In genomic region chrX:71068052-71068918, GRCh38 we compare ENCODE assay signal across 1 cellular context.
A peak's percentile ranks its signal among the peaks of the same experiment; 100 is the strongest.
TF ChIP-seq lines count a peak whose summit lies in the region.

Gene SNX12 (minus strand): TSS chrX:71068334. CDS start chrX:71068306, 28 bp downstream.

TF ChIP-seq in HepG2, 621 proteins besides CTCF, POLR2A, EP300 and RAD21 (continued from another document and continues in another):
- TF ChIP-seq ZIK1 (CRISPR knock-in tag; IDR thresholded peaks at IDR 0.05; ENCODE audit: borderline replicate concordance, low read depth) (no peak), SOX6 (IDR thresholded peaks at IDR 0.05) (no peak), SOX6 (CRISPR knock-in tag; IDR thresholded peaks at IDR 0.05) (no peak), DMTF1 (CRISPR knock-in tag; IDR thresholded peaks at IDR 0.05) (no peak), SRSF1 (optimal IDR thresholded peaks at IDR 0.05; ENCODE audit: low read depth, low read length) (no peak), FOXK2 (IDR thresholded peaks at IDR 0.05) (no peak), ZNF546 (CRISPR knock-in tag; conservative IDR thresholded peaks at IDR 0.05) (no peak), ZNF549 (CRISPR knock-in tag; IDR thresholded peaks at IDR 0.05) (no peak), ZNF7 (CRISPR knock-in tag; IDR thresholded peaks at IDR 0.05) (no peak), MTF1 (CRISPR knock-in tag; IDR thresholded peaks at IDR 0.05) (no peak), ZNF138 (CRISPR knock-in tag; IDR thresholded peaks at IDR 0.05; ENCODE audit: low read depth) (no peak), ZNF713 (CRISPR knock-in tag; IDR thresholded peaks at IDR 0.05) (no peak), ZNF710 (CRISPR knock-in tag; IDR thresholded peaks at IDR 0.05; ENCODE audit: borderline replicate concordance) (no peak), HMGXB4 (CRISPR knock-in tag; IDR thresholded peaks at IDR 0.05; ENCODE audit: borderline replicate concordance in 1 of 2, low read depth in 1 of 2) (no peak), ZNF720 (CRISPR knock-in tag; IDR thresholded peaks at IDR 0.05) (no peak), MLLT10 (CRISPR knock-in tag; IDR thresholded peaks at IDR 0.05) (no peak), TEAD2 (CRISPR knock-in tag; IDR thresholded peaks at IDR 0.05) (no peak), ZNF136 (CRISPR knock-in tag; IDR thresholded peaks at IDR 0.05; ENCODE audit: low read depth) (0 out of 2 replicates have a peak, but pooled peaks have one; percentile 35), SIX4 (CRISPR knock-in tag; IDR thresholded peaks at IDR 0.05) (no peak), HNRNPLL (IDR thresholded peaks at IDR 0.05; ENCODE audit: low read depth, low read length, poor library complexity, severe bottlenecking) (peak; percentile 51), ZNF230 (CRISPR knock-in tag; IDR thresholded peaks at IDR 0.05) (no peak), FOSL2 (CRISPR knock-in tag; IDR thresholded peaks at IDR 0.05) (peak; percentile 50; the same call in 1 of the 2 replicates), HDAC2 (CRISPR knock-in tag; IDR thresholded peaks at IDR 0.05) (no peak), POLR2G (IDR thresholded peaks at IDR 0.05; ENCODE audit: low read depth, low read length) (peak; percentile 83), NFATC3 (CRISPR knock-in tag; IDR thresholded peaks at IDR 0.05) (no peak), MTERF4 (CRISPR knock-in tag; IDR thresholded peaks at IDR 0.05) (no peak), ZNF660 (CRISPR knock-in tag; IDR thresholded peaks at IDR 0.05; ENCODE audit: borderline replicate concordance, low read depth) (no peak), NR2C2 (CRISPR knock-in tag; IDR thresholded peaks at IDR 0.05; ENCODE audit: borderline replicate concordance) (no peak), GATAD2A (CRISPR knock-in tag; IDR thresholded peaks at IDR 0.05) (no peak), MEIS2 (CRISPR knock-in tag; IDR thresholded peaks at IDR 0.05) (no peak), MAZ (IDR thresholded peaks at IDR 0.05; ENCODE audit: borderline replicate concordance, low read depth, low read length) (0 out of 2 replicates have a peak, but pooled peaks have one; percentile 36), MAZ (CRISPR knock-in tag; IDR thresholded peaks at IDR 0.05; ENCODE audit: low read depth) (no peak), ATF4 (CRISPR knock-in tag; IDR thresholded peaks at IDR 0.05) (0 out of 4 replicates have a peak, but pooled peaks of 1 of the 2 experiments have one; percentile 27), HOXD1 (CRISPR knock-in tag; IDR thresholded peaks at IDR 0.05) (no peak), ZC3H4 (CRISPR knock-in tag; IDR thresholded peaks at IDR 0.05; ENCODE audit: borderline replicate concordance) (no peak), HOXA9 (CRISPR knock-in tag; IDR thresholded peaks at IDR 0.05; ENCODE audit: borderline replicate concordance) (no peak), ZBTB43 (CRISPR knock-in tag; conservative IDR thresholded peaks at IDR 0.05) (no peak), GMEB1 (CRISPR knock-in tag; IDR thresholded peaks at IDR 0.05; ENCODE audit: borderline replicate concordance) (peak; percentile 97), AKAP8 (CRISPR knock-in tag; IDR thresholded peaks at IDR 0.05) (no peak)
- TF ChIP-seq, protein P1, sequence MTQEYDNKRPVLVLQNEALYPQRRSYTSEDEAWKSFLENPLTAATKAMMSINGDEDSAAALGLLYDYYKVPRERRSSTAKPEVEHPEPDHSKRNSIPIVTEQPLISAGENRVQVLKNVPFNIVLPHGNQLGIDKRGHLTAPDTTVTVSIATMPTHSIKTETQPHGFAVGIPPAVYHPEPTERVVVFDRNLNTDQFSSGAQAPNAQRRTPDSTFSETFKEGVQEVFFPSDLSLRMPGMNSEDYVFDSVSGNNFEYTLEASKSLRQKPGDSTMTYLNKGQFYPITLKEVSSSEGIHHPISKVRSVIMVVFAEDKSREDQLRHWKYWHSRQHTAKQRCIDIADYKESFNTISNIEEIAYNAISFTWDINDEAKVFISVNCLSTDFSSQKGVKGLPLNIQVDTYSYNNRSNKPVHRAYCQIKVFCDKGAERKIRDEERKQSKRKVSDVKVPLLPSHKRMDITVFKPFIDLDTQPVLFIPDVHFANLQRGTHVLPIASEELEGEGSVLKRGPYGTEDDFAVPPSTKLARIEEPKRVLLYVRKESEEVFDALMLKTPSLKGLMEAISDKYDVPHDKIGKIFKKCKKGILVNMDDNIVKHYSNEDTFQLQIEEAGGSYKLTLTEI (CRISPR knock-in tag; conservative IDR thresholded peaks at IDR 0.05), result no peak
- TF ChIP-seq, protein P2, sequence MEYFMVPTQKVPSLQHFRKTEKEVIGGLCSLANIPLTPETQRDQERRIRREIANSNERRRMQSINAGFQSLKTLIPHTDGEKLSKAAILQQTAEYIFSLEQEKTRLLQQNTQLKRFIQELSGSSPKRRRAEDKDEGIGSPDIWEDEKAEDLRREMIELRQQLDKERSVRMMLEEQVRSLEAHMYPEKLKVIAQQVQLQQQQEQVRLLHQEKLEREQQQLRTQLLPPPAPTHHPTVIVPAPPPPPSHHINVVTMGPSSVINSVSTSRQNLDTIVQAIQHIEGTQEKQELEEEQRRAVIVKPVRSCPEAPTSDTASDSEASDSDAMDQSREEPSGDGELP (IDR thresholded peaks at IDR 0.05; ENCODE audit: borderline replicate concordance, low read depth), result peak; percentile 44; the same call in 1 of the 2 replicates
- TF ChIP-seq, protein P3, sequence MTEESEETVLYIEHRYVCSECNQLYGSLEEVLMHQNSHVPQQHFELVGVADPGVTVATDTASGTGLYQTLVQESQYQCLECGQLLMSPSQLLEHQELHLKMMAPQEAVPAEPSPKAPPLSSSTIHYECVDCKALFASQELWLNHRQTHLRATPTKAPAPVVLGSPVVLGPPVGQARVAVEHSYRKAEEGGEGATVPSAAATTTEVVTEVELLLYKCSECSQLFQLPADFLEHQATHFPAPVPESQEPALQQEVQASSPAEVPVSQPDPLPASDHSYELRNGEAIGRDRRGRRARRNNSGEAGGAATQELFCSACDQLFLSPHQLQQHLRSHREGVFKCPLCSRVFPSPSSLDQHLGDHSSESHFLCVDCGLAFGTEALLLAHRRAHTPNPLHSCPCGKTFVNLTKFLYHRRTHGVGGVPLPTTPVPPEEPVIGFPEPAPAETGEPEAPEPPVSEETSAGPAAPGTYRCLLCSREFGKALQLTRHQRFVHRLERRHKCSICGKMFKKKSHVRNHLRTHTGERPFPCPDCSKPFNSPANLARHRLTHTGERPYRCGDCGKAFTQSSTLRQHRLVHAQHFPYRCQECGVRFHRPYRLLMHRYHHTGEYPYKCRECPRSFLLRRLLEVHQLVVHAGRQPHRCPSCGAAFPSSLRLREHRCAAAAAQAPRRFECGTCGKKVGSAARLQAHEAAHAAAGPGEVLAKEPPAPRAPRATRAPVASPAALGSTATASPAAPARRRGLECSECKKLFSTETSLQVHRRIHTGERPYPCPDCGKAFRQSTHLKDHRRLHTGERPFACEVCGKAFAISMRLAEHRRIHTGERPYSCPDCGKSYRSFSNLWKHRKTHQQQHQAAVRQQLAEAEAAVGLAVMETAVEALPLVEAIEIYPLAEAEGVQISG (CRISPR knock-in tag; IDR thresholded peaks at IDR 0.05), result peak; percentile 57; the same call in 1 of the 2 replicates
